In the genomic region with DNA sequence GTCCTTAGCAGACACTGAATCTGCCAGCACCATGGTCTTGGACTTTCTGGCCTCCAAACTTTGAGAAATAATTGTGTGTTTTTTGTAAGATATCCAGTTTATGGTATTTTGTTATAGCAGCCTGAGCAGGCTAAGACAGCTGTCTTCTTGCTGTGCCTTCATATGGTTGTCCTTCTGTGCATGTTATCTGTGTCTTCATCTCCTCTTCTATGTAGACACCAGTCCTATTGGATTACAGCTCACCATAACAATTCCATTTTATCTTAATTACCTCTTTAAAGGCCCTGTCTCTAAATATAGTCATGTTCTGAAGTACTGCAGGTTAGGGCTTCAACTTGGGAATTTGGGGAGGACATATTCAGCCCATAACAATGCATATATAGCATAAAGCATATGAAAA, we compare ENCODE assay signal across 7 cellular contexts.
"Had no signal": no experiment of that assay in that cellular context is flagged by ENCODE, and none has a peak within 500 bp of the region (broad histone marks: within the 10 kb centered on the region; RNA-seq: fewer than 3 reads in every experiment).

No MANE protein-coding gene starts in this region.

- H3K9ac ChIP-seq: KMS-11 had no signal

- H3K4me2 ChIP-seq: KMS-11 had no signal

- DNase-seq: IMR-90, KBM-7, KG1 had no signal

- ATAC-seq: HepG2 had no signal

- FAIRE-seq: HepG2, HTR-8/SVneo had no signal

- H3K27ac ChIP-seq: HL-60, KMS-11 had no signal
